Comparison of ENCODE assay signal across 23 cellular contexts in genomic region chr2:60096556-60096955, GRCh38.
A peak's percentile ranks its signal among the peaks of the same experiment; 100 is the strongest.
DNase-seq lines count a peak whose midpoint lies in the region; ATAC-seq and TF ChIP-seq lines count a peak whose summit lies in the region.
"Had no signal": no experiment of that assay in that cellular context is flagged by ENCODE, and none has a peak within 500 bp of the region (broad histone marks: within the 10 kb centered on the region; RNA-seq: fewer than 3 reads in every experiment).

No MANE protein-coding gene starts in this region.

- no peaks in the 10 kb centered on the region for H4K20me1 ChIP-seq in BLaER1 treated with 17β-estradiol and CSF1 and Interleukin-3, amounts not matched to agents 10 nM and 100 nM
- H4K20me1 ChIP-seq in DND-41 (ENCODE audit: insufficient read depth, low read length) = no peaks in the 10 kb centered on the region

- no peak overlapping the region for H2AFZ ChIP-seq in DND-41 (ENCODE audit: low read depth, low read length)

- H3K36me3 ChIP-seq in BLaER1 treated with 17β-estradiol and CSF1 and Interleukin-3, amounts not matched to agents 10 nM and 100 nM = peaks cover 0 to 6% (median 0%) of the 10 kb centered on the region in 11 experiments; a peak in 2 of 22 replicates
- no peaks in the 10 kb centered on the region for H3K36me3 ChIP-seq in DND-41 (ENCODE audit: insufficient read depth, low read length)
- no peaks in the 10 kb centered on the region for H3K36me3 ChIP-seq in KOPT-K1 (ENCODE audit: insufficient read depth, low read length)
- H3K36me3 ChIP-seq in tibial nerve = no peaks in the 10 kb centered on the region
- H3K36me3 ChIP-seq: BE2C, HAP-1 had no signal

- peak overlapping the region; percentile 44 to 81 (median 72) for H3K4me2 ChIP-seq in BLaER1 treated with 17β-estradiol and CSF1 and Interleukin-3, amounts not matched to agents 10 nM and 100 nM
- H3K4me2 ChIP-seq in DND-41 (ENCODE audit: insufficient read depth, low read length) = no peak overlapping the region
- H3K4me2 ChIP-seq: A549 had no signal

- TF ChIP-seq EP300 in tibial nerve (IDR thresholded peaks at IDR 0.05) = no peak

- peak overlapping the region in 3 of 10 experiments; percentile 13 to 17 (median 14); a peak in 4 of 20 replicates for H3K4me3 ChIP-seq in BLaER1 treated with 17β-estradiol and CSF1 and Interleukin-3, amounts not matched to agents 10 nM and 100 nM
- H3K4me3 ChIP-seq in DND-41 (ENCODE audit: low read depth in 1 of 2, low read length in 2 of 2) (no peak overlapping the region), tibial nerve (no peak overlapping the region)
- H3K4me3 ChIP-seq: A549, GM12878, HAP-1 had no signal

- ATAC-seq in DND-41 (ENCODE audit: insufficient read depth, low read depth) (no peak), GM19395 (IDR thresholded peaks at IDR 0.05; ENCODE audit: unreplicated experiment) (no peak)
- ATAC-seq: A549, GM12878 had no signal

- H3K9ac ChIP-seq in BLaER1 treated with 17β-estradiol and CSF1 and Interleukin-3, amounts not matched to agents 10 nM and 100 nM = peak overlapping the region in 1 of 11 experiments; percentile 8; a peak in 1 of 22 replicates
- no peak overlapping the region for H3K9ac ChIP-seq in DND-41 (ENCODE audit: low read depth, low read length)

- H3K27ac ChIP-seq in BLaER1 treated with 17β-estradiol and CSF1 and Interleukin-3, amounts not matched to agents 10 nM and 100 nM = peak overlapping the region in 7 of 11 experiments; percentile 28 to 90 (median 82); a peak in 13 of 22 replicates
- H3K27ac ChIP-seq in DND-41 (ENCODE audit: low read length) (peak overlapping the region; percentile 97), KOPT-K1 (ENCODE audit: low read depth, low read length, poor library complexity, severe bottlenecking) (peak overlapping the region; percentile 99), tibial nerve (no peak overlapping the region)
- H3K27ac ChIP-seq: A549, C4-2B had no signal

- H3K9me3 ChIP-seq in BLaER1 treated with 17β-estradiol and CSF1 and Interleukin-3, amounts not matched to agents 10 nM and 100 nM (replicated peaks in 1 of 11) = peaks cover 0 to 50% (median 22%) of the 10 kb centered on the region in 11 experiments; a peak in 15 of 22 replicates
- H3K9me3 ChIP-seq in DND-41 (ENCODE audit: insufficient read depth, low read length, severe bottlenecking) = no peaks in the 10 kb centered on the region
- H3K9me3 ChIP-seq in KOPT-K1 (ENCODE audit: insufficient read depth, low read length, poor library complexity, severe bottlenecking) = no peaks in the 10 kb centered on the region
- no peaks in the 10 kb centered on the region for H3K9me3 ChIP-seq in tibial nerve
- H3K9me3 ChIP-seq: BE2C, HAP-1 had no signal

- 79 to 94% methylated on average over 5 of the region's 5 CpGs for WGBS in tibial nerve, 2 donors

- no peak for DNase-seq in DND-41
- DNase-seq in islet precursor cell = peak; percentile 75
- no peak for DNase-seq in cardiac septum (ENCODE audit: low spot score)
- DNase-seq in ureter (ENCODE audit: low spot score) = no peak
- DNase-seq in tibial nerve (ENCODE audit: low spot score in 2 of 2) = no peak
- DNase-seq: 8988T; ACHN; AML-193; BE2C; Calu3; CD4-positive, alpha-beta T cell; CD8-positive, alpha-beta memory T cell; DMS53; DMS79 treated with DMSO at 0.1 percent for 48 hours; GOT3; HFFc6 had no signal

- H3K79me2 ChIP-seq in DND-41 (ENCODE audit: insufficient read depth, low read length) = peaks cover 28% of the 10 kb centered on the region

- no peaks in the 10 kb centered on the region for H3K27me3 ChIP-seq in BLaER1 treated with 17β-estradiol and CSF1 and Interleukin-3, amounts not matched to agents 10 nM and 100 nM
- no peaks in the 10 kb centered on the region for H3K27me3 ChIP-seq in DND-41 (ENCODE audit: insufficient read depth, low read length, poor library complexity)
- H3K27me3 ChIP-seq in tibial nerve = no peaks in the 10 kb centered on the region
- H3K27me3 ChIP-seq: BE2C had no signal

- H3K4me1 ChIP-seq in BLaER1 treated with 17β-estradiol and CSF1 and Interleukin-3, amounts not matched to agents 10 nM and 100 nM = peaks cover 32 to 75% (median 64%) of the 10 kb centered on the region in 10 experiments
- H3K4me1 ChIP-seq in DND-41 (ENCODE audit: insufficient read depth, low read length) (peaks cover 76% of the 10 kb centered on the region), tibial nerve (no peaks in the 10 kb centered on the region)
- H3K4me1 ChIP-seq: A549, BE2C, HAP-1 had no signal

- TF ChIP-seq POLR2A in tibial nerve (IDR thresholded peaks at IDR 0.05) = no peak

- intact Hi-C loops in cardiac septum (cut with DNase I) = no loop called here

- no peak for TF ChIP-seq CTCF in DND-41 (IDR thresholded peaks at IDR 0.05; ENCODE audit: borderline replicate concordance, extremely low read depth, low read length, poor library complexity, severe bottlenecking)
- TF ChIP-seq CTCF in tibial nerve (IDR thresholded peaks at IDR 0.05) = no peak

Comparison
In these comparisons a context has a peak if more than half of its experiments do, and no peak if none do; other contexts are left out.
1. H3K27ac ChIP-seq: peak in BLaER1 treated with 17β-estradiol and CSF1 and Interleukin-3, amounts not matched to agents 10 nM and 100 nM (7 of 11), DND-41 (single experiment) and KOPT-K1 (single experiment); none in tibial nerve (0 of 4).